1 cellular context compared by ENCODE assay signal in the genomic region with DNA sequence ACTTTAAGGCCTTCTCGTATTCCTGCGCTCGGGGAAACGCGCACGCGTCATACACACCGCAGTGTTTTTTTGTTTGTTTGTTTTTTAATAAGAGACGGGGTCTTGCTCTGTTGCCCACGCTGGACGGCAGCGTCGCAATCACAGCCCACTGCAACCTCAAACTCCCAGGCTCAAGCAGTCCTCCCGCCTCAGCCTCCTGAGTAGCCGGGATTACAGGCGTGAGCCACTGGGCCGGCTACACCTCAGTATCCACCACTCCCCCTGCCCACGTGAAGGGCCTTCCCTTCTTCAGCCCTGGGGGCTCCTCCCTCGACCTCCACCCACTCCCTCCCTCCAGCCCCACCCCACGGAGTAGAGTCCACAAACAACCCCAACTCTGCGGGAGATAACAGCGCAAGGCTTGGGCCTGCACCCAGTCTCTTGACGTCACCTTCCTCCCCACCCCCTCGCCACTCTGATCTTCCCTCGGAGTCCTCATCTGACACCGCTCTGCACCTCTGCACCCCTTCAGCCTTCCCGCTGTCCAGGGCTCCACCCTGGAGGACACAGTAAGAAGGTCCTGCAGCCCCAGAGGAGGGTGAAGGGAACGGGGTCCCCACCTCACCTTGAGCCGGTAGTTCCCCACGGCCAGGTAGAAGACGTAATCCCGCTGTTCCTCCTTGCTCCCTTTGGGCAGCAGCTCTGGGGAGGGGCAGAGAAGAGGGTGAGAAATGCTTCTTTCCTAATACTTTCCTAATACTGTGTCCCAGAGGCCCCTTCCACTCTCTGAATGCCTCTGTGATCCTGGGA.
A peak's percentile ranks its signal among the peaks of the same experiment; 100 is the strongest.
TF ChIP-seq lines count a peak whose summit lies in the region.

No MANE protein-coding gene starts in this region.

TF ChIP-seq in K562, 482 proteins besides CTCF, POLR2A, EP300 and RAD21 (continued from another document and continues in another):
- TF ChIP-seq, protein P1, sequence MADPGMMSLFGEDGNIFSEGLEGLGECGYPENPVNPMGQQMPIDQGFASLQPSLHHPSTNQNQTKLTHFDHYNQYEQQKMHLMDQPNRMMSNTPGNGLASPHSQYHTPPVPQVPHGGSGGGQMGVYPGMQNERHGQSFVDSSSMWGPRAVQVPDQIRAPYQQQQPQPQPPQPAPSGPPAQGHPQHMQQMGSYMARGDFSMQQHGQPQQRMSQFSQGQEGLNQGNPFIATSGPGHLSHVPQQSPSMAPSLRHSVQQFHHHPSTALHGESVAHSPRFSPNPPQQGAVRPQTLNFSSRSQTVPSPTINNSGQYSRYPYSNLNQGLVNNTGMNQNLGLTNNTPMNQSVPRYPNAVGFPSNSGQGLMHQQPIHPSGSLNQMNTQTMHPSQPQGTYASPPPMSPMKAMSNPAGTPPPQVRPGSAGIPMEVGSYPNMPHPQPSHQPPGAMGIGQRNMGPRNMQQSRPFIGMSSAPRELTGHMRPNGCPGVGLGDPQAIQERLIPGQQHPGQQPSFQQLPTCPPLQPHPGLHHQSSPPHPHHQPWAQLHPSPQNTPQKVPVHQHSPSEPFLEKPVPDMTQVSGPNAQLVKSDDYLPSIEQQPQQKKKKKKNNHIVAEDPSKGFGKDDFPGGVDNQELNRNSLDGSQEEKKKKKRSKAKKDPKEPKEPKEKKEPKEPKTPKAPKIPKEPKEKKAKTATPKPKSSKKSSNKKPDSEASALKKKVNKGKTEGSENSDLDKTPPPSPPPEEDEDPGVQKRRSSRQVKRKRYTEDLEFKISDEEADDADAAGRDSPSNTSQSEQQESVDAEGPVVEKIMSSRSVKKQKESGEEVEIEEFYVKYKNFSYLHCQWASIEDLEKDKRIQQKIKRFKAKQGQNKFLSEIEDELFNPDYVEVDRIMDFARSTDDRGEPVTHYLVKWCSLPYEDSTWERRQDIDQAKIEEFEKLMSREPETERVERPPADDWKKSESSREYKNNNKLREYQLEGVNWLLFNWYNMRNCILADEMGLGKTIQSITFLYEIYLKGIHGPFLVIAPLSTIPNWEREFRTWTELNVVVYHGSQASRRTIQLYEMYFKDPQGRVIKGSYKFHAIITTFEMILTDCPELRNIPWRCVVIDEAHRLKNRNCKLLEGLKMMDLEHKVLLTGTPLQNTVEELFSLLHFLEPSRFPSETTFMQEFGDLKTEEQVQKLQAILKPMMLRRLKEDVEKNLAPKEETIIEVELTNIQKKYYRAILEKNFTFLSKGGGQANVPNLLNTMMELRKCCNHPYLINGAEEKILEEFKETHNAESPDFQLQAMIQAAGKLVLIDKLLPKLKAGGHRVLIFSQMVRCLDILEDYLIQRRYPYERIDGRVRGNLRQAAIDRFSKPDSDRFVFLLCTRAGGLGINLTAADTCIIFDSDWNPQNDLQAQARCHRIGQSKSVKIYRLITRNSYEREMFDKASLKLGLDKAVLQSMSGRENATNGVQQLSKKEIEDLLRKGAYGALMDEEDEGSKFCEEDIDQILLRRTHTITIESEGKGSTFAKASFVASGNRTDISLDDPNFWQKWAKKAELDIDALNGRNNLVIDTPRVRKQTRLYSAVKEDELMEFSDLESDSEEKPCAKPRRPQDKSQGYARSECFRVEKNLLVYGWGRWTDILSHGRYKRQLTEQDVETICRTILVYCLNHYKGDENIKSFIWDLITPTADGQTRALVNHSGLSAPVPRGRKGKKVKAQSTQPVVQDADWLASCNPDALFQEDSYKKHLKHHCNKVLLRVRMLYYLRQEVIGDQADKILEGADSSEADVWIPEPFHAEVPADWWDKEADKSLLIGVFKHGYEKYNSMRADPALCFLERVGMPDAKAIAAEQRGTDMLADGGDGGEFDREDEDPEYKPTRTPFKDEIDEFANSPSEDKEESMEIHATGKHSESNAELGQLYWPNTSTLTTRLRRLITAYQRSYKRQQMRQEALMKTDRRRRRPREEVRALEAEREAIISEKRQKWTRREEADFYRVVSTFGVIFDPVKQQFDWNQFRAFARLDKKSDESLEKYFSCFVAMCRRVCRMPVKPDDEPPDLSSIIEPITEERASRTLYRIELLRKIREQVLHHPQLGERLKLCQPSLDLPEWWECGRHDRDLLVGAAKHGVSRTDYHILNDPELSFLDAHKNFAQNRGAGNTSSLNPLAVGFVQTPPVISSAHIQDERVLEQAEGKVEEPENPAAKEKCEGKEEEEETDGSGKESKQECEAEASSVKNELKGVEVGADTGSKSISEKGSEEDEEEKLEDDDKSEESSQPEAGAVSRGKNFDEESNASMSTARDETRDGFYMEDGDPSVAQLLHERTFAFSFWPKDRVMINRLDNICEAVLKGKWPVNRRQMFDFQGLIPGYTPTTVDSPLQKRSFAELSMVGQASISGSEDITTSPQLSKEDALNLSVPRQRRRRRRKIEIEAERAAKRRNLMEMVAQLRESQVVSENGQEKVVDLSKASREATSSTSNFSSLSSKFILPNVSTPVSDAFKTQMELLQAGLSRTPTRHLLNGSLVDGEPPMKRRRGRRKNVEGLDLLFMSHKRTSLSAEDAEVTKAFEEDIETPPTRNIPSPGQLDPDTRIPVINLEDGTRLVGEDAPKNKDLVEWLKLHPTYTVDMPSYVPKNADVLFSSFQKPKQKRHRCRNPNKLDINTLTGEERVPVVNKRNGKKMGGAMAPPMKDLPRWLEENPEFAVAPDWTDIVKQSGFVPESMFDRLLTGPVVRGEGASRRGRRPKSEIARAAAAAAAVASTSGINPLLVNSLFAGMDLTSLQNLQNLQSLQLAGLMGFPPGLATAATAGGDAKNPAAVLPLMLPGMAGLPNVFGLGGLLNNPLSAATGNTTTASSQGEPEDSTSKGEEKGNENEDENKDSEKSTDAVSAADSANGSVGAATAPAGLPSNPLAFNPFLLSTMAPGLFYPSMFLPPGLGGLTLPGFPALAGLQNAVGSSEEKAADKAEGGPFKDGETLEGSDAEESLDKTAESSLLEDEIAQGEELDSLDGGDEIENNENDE (IDR thresholded peaks at IDR 0.05; ENCODE audit: low read depth, low read length) = no peak
- TF ChIP-seq OTX1 (CRISPR knock-in tag; IDR thresholded peaks at IDR 0.05) (no peak), KLF16 (IDR thresholded peaks at IDR 0.05) (no peak), TFAM (CRISPR knock-in tag; conservative IDR thresholded peaks at IDR 0.05) (no peak), NUFIP1 (IDR thresholded peaks at IDR 0.05; ENCODE audit: partially characterized antibody) (no peak), SETDB1 (IDR thresholded peaks at IDR 0.05; ENCODE audit: low read length) (no peak), RBM14 (IDR thresholded peaks at IDR 0.05; ENCODE audit: borderline replicate concordance, insufficient read depth, low read depth, low read length) (no peak), L3MBTL2 (IDR thresholded peaks at IDR 0.05) (no peak), ZBTB17 (CRISPR knock-in tag; IDR thresholded peaks at IDR 0.05) (no peak), KDM1A (IDR thresholded peaks at IDR 0.05) (peak in 1 of 2 experiments; percentile 56; a peak in 3 of 4 replicates), ZNF12 (CRISPR knock-in tag; IDR thresholded peaks at IDR 0.05) (no peak), LEF1 (IDR thresholded peaks at IDR 0.05) (peak; percentile 60; the same call in 1 of the 2 replicates), NFRKB (IDR thresholded peaks at IDR 0.05; ENCODE audit: low read depth) (no peak), ZNF311 (CRISPR knock-in tag; IDR thresholded peaks at IDR 0.05) (no peak)
- TF ChIP-seq, protein P2, sequence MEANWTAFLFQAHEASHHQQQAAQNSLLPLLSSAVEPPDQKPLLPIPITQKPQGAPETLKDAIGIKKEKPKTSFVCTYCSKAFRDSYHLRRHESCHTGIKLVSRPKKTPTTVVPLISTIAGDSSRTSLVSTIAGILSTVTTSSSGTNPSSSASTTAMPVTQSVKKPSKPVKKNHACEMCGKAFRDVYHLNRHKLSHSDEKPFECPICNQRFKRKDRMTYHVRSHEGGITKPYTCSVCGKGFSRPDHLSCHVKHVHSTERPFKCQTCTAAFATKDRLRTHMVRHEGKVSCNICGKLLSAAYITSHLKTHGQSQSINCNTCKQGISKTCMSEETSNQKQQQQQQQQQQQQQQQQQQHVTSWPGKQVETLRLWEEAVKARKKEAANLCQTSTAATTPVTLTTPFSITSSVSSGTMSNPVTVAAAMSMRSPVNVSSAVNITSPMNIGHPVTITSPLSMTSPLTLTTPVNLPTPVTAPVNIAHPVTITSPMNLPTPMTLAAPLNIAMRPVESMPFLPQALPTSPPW (CRISPR knock-in tag; IDR thresholded peaks at IDR 0.05) = peak; percentile 79
- TF ChIP-seq, protein P3, sequence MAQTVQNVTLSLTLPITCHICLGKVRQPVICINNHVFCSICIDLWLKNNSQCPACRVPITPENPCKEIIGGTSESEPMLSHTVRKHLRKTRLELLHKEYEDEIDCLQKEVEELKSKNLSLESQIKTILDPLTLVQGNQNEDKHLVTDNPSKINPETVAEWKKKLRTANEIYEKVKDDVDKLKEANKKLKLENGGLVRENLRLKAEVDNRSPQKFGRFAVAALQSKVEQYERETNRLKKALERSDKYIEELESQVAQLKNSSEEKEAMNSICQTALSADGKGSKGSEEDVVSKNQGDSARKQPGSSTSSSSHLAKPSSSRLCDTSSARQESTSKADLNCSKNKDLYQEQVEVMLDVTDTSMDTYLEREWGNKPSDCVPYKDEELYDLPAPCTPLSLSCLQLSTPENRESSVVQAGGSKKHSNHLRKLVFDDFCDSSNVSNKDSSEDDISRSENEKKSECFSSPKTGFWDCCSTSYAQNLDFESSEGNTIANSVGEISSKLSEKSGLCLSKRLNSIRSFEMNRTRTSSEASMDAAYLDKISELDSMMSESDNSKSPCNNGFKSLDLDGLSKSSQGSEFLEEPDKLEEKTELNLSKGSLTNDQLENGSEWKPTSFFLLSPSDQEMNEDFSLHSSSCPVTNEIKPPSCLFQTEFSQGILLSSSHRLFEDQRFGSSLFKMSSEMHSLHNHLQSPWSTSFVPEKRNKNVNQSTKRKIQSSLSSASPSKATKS (CRISPR knock-in tag; IDR thresholded peaks at IDR 0.05) = no peak
- TF ChIP-seq, protein P4, sequence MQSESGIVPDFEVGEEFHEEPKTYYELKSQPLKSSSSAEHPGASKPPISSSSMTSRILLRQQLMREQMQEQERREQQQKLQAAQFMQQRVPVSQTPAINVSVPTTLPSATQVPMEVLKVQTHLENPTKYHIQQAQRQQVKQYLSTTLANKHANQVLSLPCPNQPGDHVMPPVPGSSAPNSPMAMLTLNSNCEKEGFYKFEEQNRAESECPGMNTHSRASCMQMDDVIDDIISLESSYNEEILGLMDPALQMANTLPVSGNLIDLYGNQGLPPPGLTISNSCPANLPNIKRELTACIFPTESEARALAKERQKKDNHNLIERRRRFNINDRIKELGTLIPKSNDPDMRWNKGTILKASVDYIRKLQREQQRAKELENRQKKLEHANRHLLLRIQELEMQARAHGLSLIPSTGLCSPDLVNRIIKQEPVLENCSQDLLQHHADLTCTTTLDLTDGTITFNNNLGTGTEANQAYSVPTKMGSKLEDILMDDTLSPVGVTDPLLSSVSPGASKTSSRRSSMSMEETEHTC (IDR thresholded peaks at IDR 0.05) = no peak
- TF ChIP-seq, protein P5, sequence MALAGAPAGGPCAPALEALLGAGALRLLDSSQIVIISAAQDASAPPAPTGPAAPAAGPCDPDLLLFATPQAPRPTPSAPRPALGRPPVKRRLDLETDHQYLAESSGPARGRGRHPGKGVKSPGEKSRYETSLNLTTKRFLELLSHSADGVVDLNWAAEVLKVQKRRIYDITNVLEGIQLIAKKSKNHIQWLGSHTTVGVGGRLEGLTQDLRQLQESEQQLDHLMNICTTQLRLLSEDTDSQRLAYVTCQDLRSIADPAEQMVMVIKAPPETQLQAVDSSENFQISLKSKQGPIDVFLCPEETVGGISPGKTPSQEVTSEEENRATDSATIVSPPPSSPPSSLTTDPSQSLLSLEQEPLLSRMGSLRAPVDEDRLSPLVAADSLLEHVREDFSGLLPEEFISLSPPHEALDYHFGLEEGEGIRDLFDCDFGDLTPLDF (CRISPR knock-in tag; IDR thresholded peaks at IDR 0.05) = no peak
- TF ChIP-seq, protein P6, sequence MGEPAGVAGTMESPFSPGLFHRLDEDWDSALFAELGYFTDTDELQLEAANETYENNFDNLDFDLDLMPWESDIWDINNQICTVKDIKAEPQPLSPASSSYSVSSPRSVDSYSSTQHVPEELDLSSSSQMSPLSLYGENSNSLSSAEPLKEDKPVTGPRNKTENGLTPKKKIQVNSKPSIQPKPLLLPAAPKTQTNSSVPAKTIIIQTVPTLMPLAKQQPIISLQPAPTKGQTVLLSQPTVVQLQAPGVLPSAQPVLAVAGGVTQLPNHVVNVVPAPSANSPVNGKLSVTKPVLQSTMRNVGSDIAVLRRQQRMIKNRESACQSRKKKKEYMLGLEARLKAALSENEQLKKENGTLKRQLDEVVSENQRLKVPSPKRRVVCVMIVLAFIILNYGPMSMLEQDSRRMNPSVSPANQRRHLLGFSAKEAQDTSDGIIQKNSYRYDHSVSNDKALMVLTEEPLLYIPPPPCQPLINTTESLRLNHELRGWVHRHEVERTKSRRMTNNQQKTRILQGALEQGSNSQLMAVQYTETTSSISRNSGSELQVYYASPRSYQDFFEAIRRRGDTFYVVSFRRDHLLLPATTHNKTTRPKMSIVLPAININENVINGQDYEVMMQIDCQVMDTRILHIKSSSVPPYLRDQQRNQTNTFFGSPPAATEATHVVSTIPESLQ (CRISPR knock-in tag; IDR thresholded peaks at IDR 0.05) = no peak
- TF ChIP-seq, protein P7, sequence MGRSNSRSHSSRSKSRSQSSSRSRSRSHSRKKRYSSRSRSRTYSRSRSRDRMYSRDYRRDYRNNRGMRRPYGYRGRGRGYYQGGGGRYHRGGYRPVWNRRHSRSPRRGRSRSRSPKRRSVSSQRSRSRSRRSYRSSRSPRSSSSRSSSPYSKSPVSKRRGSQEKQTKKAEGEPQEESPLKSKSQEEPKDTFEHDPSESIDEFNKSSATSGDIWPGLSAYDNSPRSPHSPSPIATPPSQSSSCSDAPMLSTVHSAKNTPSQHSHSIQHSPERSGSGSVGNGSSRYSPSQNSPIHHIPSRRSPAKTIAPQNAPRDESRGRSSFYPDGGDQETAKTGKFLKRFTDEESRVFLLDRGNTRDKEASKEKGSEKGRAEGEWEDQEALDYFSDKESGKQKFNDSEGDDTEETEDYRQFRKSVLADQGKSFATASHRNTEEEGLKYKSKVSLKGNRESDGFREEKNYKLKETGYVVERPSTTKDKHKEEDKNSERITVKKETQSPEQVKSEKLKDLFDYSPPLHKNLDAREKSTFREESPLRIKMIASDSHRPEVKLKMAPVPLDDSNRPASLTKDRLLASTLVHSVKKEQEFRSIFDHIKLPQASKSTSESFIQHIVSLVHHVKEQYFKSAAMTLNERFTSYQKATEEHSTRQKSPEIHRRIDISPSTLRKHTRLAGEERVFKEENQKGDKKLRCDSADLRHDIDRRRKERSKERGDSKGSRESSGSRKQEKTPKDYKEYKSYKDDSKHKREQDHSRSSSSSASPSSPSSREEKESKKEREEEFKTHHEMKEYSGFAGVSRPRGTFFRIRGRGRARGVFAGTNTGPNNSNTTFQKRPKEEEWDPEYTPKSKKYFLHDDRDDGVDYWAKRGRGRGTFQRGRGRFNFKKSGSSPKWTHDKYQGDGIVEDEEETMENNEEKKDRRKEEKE (IDR thresholded peaks at IDR 0.05; ENCODE audit: borderline replicate concordance in 1 of 2, control insufficient read depth in 1 of 2, low read depth in 2 of 2, low read length in 1 of 2) = no peak
- TF ChIP-seq, protein P8, sequence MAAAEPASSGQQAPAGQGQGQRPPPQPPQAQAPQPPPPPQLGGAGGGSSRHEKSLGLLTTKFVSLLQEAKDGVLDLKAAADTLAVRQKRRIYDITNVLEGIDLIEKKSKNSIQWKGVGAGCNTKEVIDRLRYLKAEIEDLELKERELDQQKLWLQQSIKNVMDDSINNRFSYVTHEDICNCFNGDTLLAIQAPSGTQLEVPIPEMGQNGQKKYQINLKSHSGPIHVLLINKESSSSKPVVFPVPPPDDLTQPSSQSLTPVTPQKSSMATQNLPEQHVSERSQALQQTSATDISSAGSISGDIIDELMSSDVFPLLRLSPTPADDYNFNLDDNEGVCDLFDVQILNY (CRISPR knock-in tag; IDR thresholded peaks at IDR 0.05) = no peak
